In the genomic region with DNA sequence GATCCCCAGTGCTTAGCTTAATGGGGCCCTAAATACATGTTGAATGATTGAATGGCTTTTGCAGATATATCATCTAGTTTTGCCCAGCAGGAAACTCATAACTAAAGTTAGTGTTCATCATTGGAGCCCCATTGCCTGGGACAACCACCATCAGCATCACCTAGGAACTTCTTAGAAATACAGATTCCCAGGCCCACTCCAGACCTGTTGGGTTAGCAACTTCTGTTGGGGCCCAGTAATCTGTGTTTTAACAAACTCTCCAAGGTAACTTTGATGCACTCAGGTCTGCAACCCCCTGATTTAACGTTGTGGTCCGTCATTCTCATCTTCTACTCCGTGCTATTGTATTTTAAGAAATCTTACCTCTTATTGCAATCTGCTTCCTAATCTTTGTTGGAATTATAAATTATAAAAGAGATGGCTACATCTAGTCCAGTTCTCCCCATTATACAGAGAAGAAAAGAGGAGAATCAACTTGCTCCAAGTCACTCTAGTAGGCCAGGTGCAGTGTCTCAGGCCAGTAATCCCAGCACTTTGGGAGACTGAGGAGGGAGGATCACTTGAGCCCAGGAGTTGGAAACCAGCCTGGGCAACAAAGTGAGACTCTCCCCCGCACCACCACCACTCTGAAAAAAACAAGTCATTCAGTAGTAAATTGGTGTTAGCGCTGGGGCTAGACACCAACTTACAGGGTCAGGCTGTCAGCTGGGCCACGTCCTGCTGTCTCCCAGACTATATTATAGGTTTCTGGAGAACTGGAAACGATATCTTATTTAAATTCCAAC, we compare ENCODE assay signal across 1 cellular context.
TF ChIP-seq lines count a peak whose summit lies in the region.

No MANE protein-coding gene starts in this region.

TF ChIP-seq in H1, 55 proteins besides CTCF, POLR2A, EP300 and RAD21:
- no peak for TF ChIP-seq TBP (IDR thresholded peaks at IDR 0.05; ENCODE audit: low read depth, low read length)
- TF ChIP-seq SP2 (IDR thresholded peaks at IDR 0.05; ENCODE audit: low read length): no peak
- TF ChIP-seq CEBPB (IDR thresholded peaks at IDR 0.05; ENCODE audit: low read depth, low read length): no peak
- TF ChIP-seq, protein P1, sequence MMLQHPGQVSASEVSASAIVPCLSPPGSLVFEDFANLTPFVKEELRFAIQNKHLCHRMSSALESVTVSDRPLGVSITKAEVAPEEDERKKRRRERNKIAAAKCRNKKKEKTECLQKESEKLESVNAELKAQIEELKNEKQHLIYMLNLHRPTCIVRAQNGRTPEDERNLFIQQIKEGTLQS (IDR thresholded peaks at IDR 0.05; ENCODE audit: insufficient read depth, low read depth, low read length): no peak
- TF ChIP-seq POU5F1 (IDR thresholded peaks at IDR 0.05; ENCODE audit: low read depth, low read length): no peak
